ENCODE assay signal across 2 cellular contexts in the genomic region with DNA sequence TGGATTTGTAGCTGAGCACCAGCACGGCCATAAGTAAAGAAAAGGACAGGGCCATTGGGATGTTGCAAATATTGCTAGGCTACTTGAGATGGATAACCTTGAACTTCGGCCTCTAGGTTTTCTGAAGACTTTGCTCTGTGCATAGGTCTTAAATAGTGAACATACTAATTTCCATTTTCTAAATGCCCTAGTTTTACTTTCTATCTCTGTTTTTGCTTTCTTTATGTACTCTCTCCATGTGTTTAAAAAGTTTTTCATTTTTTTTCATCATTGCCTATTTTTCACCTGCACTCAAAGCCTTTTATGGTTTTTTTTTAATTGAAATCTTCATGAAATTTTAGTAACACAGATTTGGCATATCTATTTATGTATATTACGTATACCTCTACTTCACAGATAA. TPM values are rescaled to one million over a fixed set of nuclear protein-coding genes. Genes with fewer than 3 reads are reported as not detected.
"Had no signal": no experiment of that assay in that cellular context is flagged by ENCODE, and none has a peak within 500 bp of the region (broad histone marks: within the 10 kb centered on the region; RNA-seq: fewer than 3 reads in every experiment).

A gene (minus strand): TSS at position 101 of the 400 bp plus-strand sequence. CDS start 46 bp downstream, at position 55.

RNA-seq across cellular contexts. Expression of the gene that starts here (rescaled TPM):
- total RNA-seq: G401, GM12878 had no signal
- polyA plus RNA-seq: GM12878 had no signal
